In the genomic region with DNA sequence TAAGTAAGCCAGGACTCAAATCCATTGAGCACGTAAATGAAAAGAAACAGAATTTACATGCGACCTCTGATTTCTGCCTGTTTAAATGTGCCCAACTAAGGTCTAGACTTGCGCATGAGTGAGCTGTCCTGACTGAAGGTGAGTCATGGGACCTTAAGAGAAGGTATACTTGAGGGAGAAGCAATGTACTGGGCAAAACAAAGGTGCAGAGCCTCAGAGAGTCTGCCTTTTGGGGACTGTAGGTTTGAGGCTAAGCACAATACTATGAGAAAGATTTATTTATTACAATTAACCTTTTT, we compare ENCODE assay signal across 26 cellular contexts. TPM values are rescaled to one million over a fixed set of nuclear protein-coding genes. Genes with fewer than 3 reads are reported as not detected.
DNase-seq lines count a peak whose midpoint lies in the region; ATAC-seq and TF ChIP-seq lines count a peak whose summit lies in the region.
"Had no signal": no experiment of that assay in that cellular context is flagged by ENCODE, and none has a peak within 500 bp of the region (broad histone marks: within the 10 kb centered on the region; RNA-seq: fewer than 3 reads in every experiment).

No MANE protein-coding gene starts in this region.

- H3K9ac ChIP-seq in endodermal cell (ENCODE audit: extremely low read depth, low read length, poor library complexity, severe bottlenecking): no peak overlapping the region

- POLR2A ChIA-PET in Panc1 (lab: Charles Lee): no interaction called here

- H3K4me1 ChIP-seq in Panc1 (ENCODE audit: control insufficient read depth, insufficient read depth, low read length) (no peaks in the 10 kb centered on the region), endodermal cell (ENCODE audit: control insufficient read depth, insufficient read depth, low read length) (peaks cover 14% of the 10 kb centered on the region)
- H3K4me1 ChIP-seq: esophagus muscularis mucosa had no signal

- TF ChIP-seq CTCF in Panc1 (IDR thresholded peaks at IDR 0.05): no peak
- TF ChIP-seq CTCF in endodermal cell (conservative IDR thresholded peaks at IDR 0.05): no peak

- H3K27ac Mint-ChIP-seq in endodermal cell: peak overlapping the region; percentile 81
- H3K27ac Mint-ChIP-seq in T-helper 2 cell treated with Interferon-gamma antibody and Interleukin-4, amounts not matched to agents 5 μg/mL and 100 μg/mL, for 36 hours: no peak overlapping the region
- H3K27ac Mint-ChIP-seq: activated CD4-positive, alpha-beta T cell treated with anti-CD3 and anti-CD28 coated beads, Interleukin-2, amount 10 ng/mL, durations not matched to agents 24 days and 14 days; CD4-positive, alpha-beta T cell; natural killer cell had no signal

- CTCF ChIA-PET in Panc1 (lab: Charles Lee): no interaction called here

- H3K4me3 ChIP-seq in Panc1 (ENCODE audit: low read depth in 2 of 2, low read length in 2 of 2) (no peak overlapping the region), endodermal cell (ENCODE audit: low read length) (no peak overlapping the region)
- H3K4me3 ChIP-seq: esophagus muscularis mucosa, K562, tibial nerve had no signal

- H3K9me3 ChIP-seq in Panc1 (ENCODE audit: control insufficient read depth, insufficient read depth, low read depth, low read length): no peaks in the 10 kb centered on the region
- H3K9me3 ChIP-seq in endodermal cell (ENCODE audit: control insufficient read depth, low read length): no peaks in the 10 kb centered on the region
- H3K9me3 ChIP-seq: esophagus muscularis mucosa had no signal

- intact Hi-C loops in Panc1 (cut with micrococcal nuclease; ENCODE audit: unreplicated experiment): no loop called here

- H3K36me3 Mint-ChIP-seq in endodermal cell (ENCODE audit: low read depth): no peaks in the 10 kb centered on the region
- no peaks in the 10 kb centered on the region for H3K36me3 Mint-ChIP-seq in T-helper 2 cell treated with Interferon-gamma antibody and Interleukin-4, amounts not matched to agents 5 μg/mL and 100 μg/mL, for 36 hours (ENCODE audit: low read depth)

- H3K27ac ChIP-seq in Panc1 (ENCODE audit: low read length): 0 out of 2 replicates have a peak overlapping the region, but pooled peaks have one; percentile 34
- no peak overlapping the region for H3K27ac ChIP-seq in endodermal cell (ENCODE audit: low read depth, low read length)
- H3K27ac ChIP-seq: esophagus muscularis mucosa, tibial nerve, WERI-Rb-1 had no signal

- no peaks in the 10 kb centered on the region for H3K9me3 Mint-ChIP-seq in endodermal cell
- H3K9me3 Mint-ChIP-seq in T-helper 2 cell treated with Interferon-gamma antibody and Interleukin-4, amounts not matched to agents 5 μg/mL and 100 μg/mL, for 36 hours: peaks cover 4% of the 10 kb centered on the region
- H3K9me3 Mint-ChIP-seq: CD4-positive, alpha-beta T cell had no signal

- ATAC-seq in Panc1 (peak; percentile 42; the same call in 1 of the 2 replicates), GM19324 (IDR thresholded peaks at IDR 0.05; ENCODE audit: low FRiP score, unreplicated experiment) (no peak)
- ATAC-seq: K562, left ventricle myocardium superior, natural killer cell, SK-N-SH treated with all-trans-retinoic acid at 6 μM for 48 hours had no signal

- in situ Hi-C loops in Panc1 (cut with HindIII; ENCODE audit: low pct_unique_long_range_greater_than_20kb, low sequenced_read_pairs) (no loop called here), G401 (cut with HindIII; ENCODE audit: low sequenced_read_pairs) (no loop called here)

- H3K27me3 Mint-ChIP-seq in endodermal cell (ENCODE audit: insufficient read depth): no peaks in the 10 kb centered on the region
- peaks cover 3% of the 10 kb centered on the region for H3K27me3 Mint-ChIP-seq in T-helper 2 cell treated with Interferon-gamma antibody and Interleukin-4, amounts not matched to agents 5 μg/mL and 100 μg/mL, for 36 hours (ENCODE audit: low read depth)

- no TSS peak for BruUV-seq in Panc1 (replicated peaks; lab: Mats Ljungman, UMichigan)

- WGBS in endodermal cell (ENCODE audit: insufficient coverage in 1 of 2, insufficient read length in 1 of 2), 2 experiments: 94 to 100% methylated on average over 2 to 3 of the region's 3 CpGs

- DNase-seq in ELR (ENCODE audit: low read depth): peak; percentile 32
- no peak for DNase-seq in Panc1 (ENCODE audit: low read depth, low spot score)
- DNase-seq in endodermal cell: no peak
- DNase-seq in kidney tubule cell (ENCODE audit: low spot score): peak; percentile 64
- DNase-seq in NK-92 treated with Interleukin-12 subunit alpha and Interleukin-12 subunit beta, amount 100 ng/mL, for 24 hours (lab: John Stamatoyannopoulos, UW): no peak
- no peak for DNase-seq in G401 (ENCODE audit: low spot score)
- no peak for DNase-seq in T-helper 2 cell treated with Interferon-gamma antibody and Interleukin-4, amounts not matched to agents 5 μg/mL and 100 μg/mL, for 36 hours (ENCODE audit: low spot score)
- DNase-seq: activated CD4-positive, alpha-beta T cell treated with anti-CD3 and anti-CD28 coated beads, Interleukin-2, amount 10 ng/mL, durations not matched to agents 24 days and 14 days; activated T-cell treated with anti-CD3 and anti-CD28 coated beads, Interleukin-2, amount 50 U/mL, for 48 hours; AML-193; CD4-positive, alpha-beta T cell; effector CD8-positive, alpha-beta T cell; foreskin melanocyte; left ventricle myocardium superior; MM.1S; natural killer cell; NCI-H2029; NCI-H2227 treated with DMSO at 0.1 percent for 48 hours; retina; stimulated activated CD4-positive, alpha-beta T cell treated with anti-CD3 and anti-CD28 coated beads, Interleukin-2, amount 100 ng/mL, for 24 hours; WERI-Rb-1 had no signal

- H3K4me1 Mint-ChIP-seq in endodermal cell: peaks cover 40% of the 10 kb centered on the region
- peaks cover 5% of the 10 kb centered on the region for H3K4me1 Mint-ChIP-seq in T-helper 2 cell treated with Interferon-gamma antibody and Interleukin-4, amounts not matched to agents 5 μg/mL and 100 μg/mL, for 36 hours (ENCODE audit: low read depth)
- H3K4me1 Mint-ChIP-seq: natural killer cell had no signal

- H3K36me3 ChIP-seq in Panc1 (ENCODE audit: control insufficient read depth, insufficient read depth, low read length) (no peaks in the 10 kb centered on the region), endodermal cell (ENCODE audit: control insufficient read depth, insufficient read depth, low read length) (no peaks in the 10 kb centered on the region)
- H3K36me3 ChIP-seq: esophagus muscularis mucosa, tibial nerve, WERI-Rb-1 had no signal

- H3K4me3 Mint-ChIP-seq in endodermal cell: no peak overlapping the region
- no peak overlapping the region for H3K4me3 Mint-ChIP-seq in T-helper 2 cell treated with Interferon-gamma antibody and Interleukin-4, amounts not matched to agents 5 μg/mL and 100 μg/mL, for 36 hours
- H3K4me3 Mint-ChIP-seq: activated CD4-positive, alpha-beta T cell treated with anti-CD3 and anti-CD28 coated beads, Interleukin-2, amount 10 ng/mL, durations not matched to agents 24 days and 14 days; CD4-positive, alpha-beta T cell; natural killer cell had no signal

- H3K27me3 ChIP-seq in Panc1 (ENCODE audit: control insufficient read depth, insufficient read depth, low read length) (no peaks in the 10 kb centered on the region), endodermal cell (ENCODE audit: control insufficient read depth, insufficient read depth, low read length, poor library complexity, severe bottlenecking) (no peaks in the 10 kb centered on the region)
- H3K27me3 ChIP-seq: esophagus muscularis mucosa, tibial nerve had no signal

RNA-seq across cellular contexts. Expression of gene UFM1, which starts 45.8 kb away (rescaled TPM):
- total RNA-seq in Panc1 (2021; ENCODE audit: unreplicated experiment) (34.6 TPM), endodermal cell (10 to 100 TPM; 39.2 to 43.2 TPM)
- polyA plus RNA-seq in Panc1 (2012; ENCODE audit: insufficient read length): 25.7 TPM
- 52.0 TPM for polyA plus RNA-seq in endodermal cell (2013, experiment 1 of 2)
- 50.9 TPM for polyA plus RNA-seq in endodermal cell (2013, experiment 2 of 2)
- total RNA-seq in G401 (2014; rRNA removed; shearing (Covaris generic)): 28.9 and 42.9 TPM in 2 replicates

Comparison
In these comparisons a context has a peak if more than half of its experiments do, and no peak if none do; other contexts are left out.
1. DNase-seq: peak in ELR (single experiment) and kidney tubule cell (single experiment); none in Panc1 (single experiment), endodermal cell (single experiment), NK-92 treated with Interleukin-12 subunit alpha and Interleukin-12 subunit beta, amount 100 ng/mL, for 24 hours (single experiment), G401 (single experiment) and T-helper 2 cell treated with Interferon-gamma antibody and Interleukin-4, amounts not matched to agents 5 μg/mL and 100 μg/mL, for 36 hours (single experiment).